Comparison of ENCODE assay signal across 9 cellular contexts in the genomic region with DNA sequence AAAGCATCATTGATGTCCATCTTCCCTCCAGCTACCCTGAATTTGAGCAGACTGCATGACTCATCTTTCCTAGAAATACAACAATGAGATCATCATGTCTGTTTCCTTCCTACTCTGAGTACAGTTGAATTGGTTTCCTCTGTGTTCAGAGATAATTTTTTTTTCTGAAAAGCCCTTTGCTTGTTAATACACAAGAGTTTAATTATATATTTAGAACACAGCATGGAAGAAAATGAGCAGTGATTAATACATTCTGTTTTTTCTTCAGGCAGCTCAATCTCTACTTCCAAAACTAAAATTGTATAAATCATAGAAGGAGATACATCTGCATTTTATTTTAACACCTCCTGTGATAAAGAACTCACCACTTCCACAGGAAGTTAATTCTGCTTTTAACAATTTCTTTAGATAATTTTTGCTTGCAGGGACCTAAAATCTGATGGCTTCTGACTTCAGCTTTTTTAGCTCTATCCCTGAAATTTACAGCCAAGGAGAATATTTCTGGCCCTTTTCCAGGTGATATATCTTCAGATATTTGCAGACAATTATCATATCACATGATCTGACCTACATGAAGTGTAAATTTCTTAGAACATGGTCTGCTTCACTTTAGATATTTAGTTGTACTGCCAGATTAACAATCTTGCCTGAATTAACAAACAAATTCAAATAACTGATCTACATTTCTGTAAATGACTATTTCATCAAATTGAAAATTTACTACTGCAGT.
DNase-seq lines count a peak whose midpoint lies in the region; ATAC-seq lines count a peak whose summit lies in the region.
"Had no signal": no experiment of that assay in that cellular context is flagged by ENCODE, and none has a peak within 500 bp of the region (broad histone marks: within the 10 kb centered on the region; RNA-seq: fewer than 3 reads in every experiment).

No MANE protein-coding gene starts in this region.

- POLR2A ChIA-PET in naive thymus-derived CD4-positive, alpha-beta T cell (lab: Charles Lee) = interaction anchor here (0.7 kb wide), 1 partner anchor 9 kb away, joined by 3 read pairs; no protein-coding TSS in a partner anchor

- H3K27ac ChIP-seq in naive thymus-derived CD4-positive, alpha-beta T cell (ENCODE audit: low read depth, low read length) = no peak overlapping the region
- H3K27ac ChIP-seq: VCaP had no signal

- intact Hi-C loops in naive thymus-derived CD4-positive, alpha-beta T cell (cut with micrococcal nuclease) = loop anchor here in 1 of 2 donors (1.0 kb wide), 2 partner anchors 108 to 1135 kb away; no protein-coding TSS in a partner anchor

- peaks cover 0 to 10% (median 0%) of the 10 kb centered on the region in 5 donors for H3K36me3 Mint-ChIP-seq in naive thymus-derived CD4-positive, alpha-beta T cell
- H3K36me3 Mint-ChIP-seq: memory B cell had no signal

- H3K4me1 Mint-ChIP-seq in naive thymus-derived CD4-positive, alpha-beta T cell = peaks cover 8 to 42% (median 15%) of the 10 kb centered on the region in 7 donors
- H3K4me1 Mint-ChIP-seq: memory B cell had no signal

- peaks cover 0 to 2% (median 0%) of the 10 kb centered on the region in 11 donors for H3K9me3 Mint-ChIP-seq in naive thymus-derived CD4-positive, alpha-beta T cell
- H3K9me3 Mint-ChIP-seq: memory B cell had no signal

- peak; percentile 74 for ATAC-seq in naive thymus-derived CD4-positive, alpha-beta T cell
- ATAC-seq in GM21381 (IDR thresholded peaks at IDR 0.05; ENCODE audit: unreplicated experiment) (no peak), HG02981 (IDR thresholded peaks at IDR 0.05; ENCODE audit: unreplicated experiment) (no peak), HG03354 (IDR thresholded peaks at IDR 0.05; ENCODE audit: poor library complexity, severe bottlenecking, unreplicated experiment) (no peak)

- H3K36me3 ChIP-seq in naive thymus-derived CD4-positive, alpha-beta T cell (ENCODE audit: control insufficient read depth in 2 of 3, insufficient read depth in 3 of 3, low read length in 3 of 3) = no peaks in the 10 kb centered on the region

- peak overlapping the region in 2 of 9 donors; percentile 23 to 36 for H3K27ac Mint-ChIP-seq in naive thymus-derived CD4-positive, alpha-beta T cell
- H3K27ac Mint-ChIP-seq: memory B cell had no signal

- H3K9me3 ChIP-seq in naive thymus-derived CD4-positive, alpha-beta T cell (ENCODE audit: control insufficient read depth in 2 of 3, low read length in 3 of 3) = no peaks in the 10 kb centered on the region

- peak overlapping the region in 3 of 10 donors; percentile 29 to 63 (median 45) for H3K4me3 Mint-ChIP-seq in naive thymus-derived CD4-positive, alpha-beta T cell
- H3K4me3 Mint-ChIP-seq: memory B cell had no signal

- peaks cover under 1 to 29% (median 10%) of the 10 kb centered on the region in 5 donors for H3K27me3 Mint-ChIP-seq in naive thymus-derived CD4-positive, alpha-beta T cell

- peak; percentile 68 for DNase-seq in EL
- peak; percentile 6 for DNase-seq in NCI-H1694 (lab: John Stamatoyannopoulos, UW)
- DNase-seq in brain pericyte (ENCODE audit: low read depth, low spot score) = peak; percentile 13
- DNase-seq in naive thymus-derived CD4-positive, alpha-beta T cell = peak in 5 of 9 donors; percentile 4 to 25 (median 9)

- no peak overlapping the region for H3K4me3 ChIP-seq in naive thymus-derived CD4-positive, alpha-beta T cell (ENCODE audit: low read length)

- no peaks in the 10 kb centered on the region for H3K27me3 ChIP-seq in naive thymus-derived CD4-positive, alpha-beta T cell (ENCODE audit: control insufficient read depth in 2 of 2, insufficient read depth in 2 of 2, low read length in 2 of 2)

- H3K4me1 ChIP-seq in naive thymus-derived CD4-positive, alpha-beta T cell (ENCODE audit: control insufficient read depth in 2 of 2, insufficient read depth in 2 of 2, low read length in 2 of 2) = peaks cover 10 to 24% of the 10 kb centered on the region in 2 donors

- CTCF ChIA-PET in naive thymus-derived CD4-positive, alpha-beta T cell (lab: Charles Lee) = no interaction called here

Comparison
In these comparisons a context has a peak if more than half of its experiments do, and no peak if none do; other contexts are left out.
1. DNase-seq: peak in every context shown above with its lines; median percentile 68 in EL; 13 in brain pericyte; 9 in naive thymus-derived CD4-positive, alpha-beta T cell; 6 in NCI-H1694.